ENCODE assay signal across 27 cellular contexts in genomic region chr17:19287651-19288050, GRCh38. TPM values are rescaled to one million over a fixed set of nuclear protein-coding genes. Genes with fewer than 3 reads are reported as not detected.
DNase-seq lines count a peak whose midpoint lies in the region; ATAC-seq and TF ChIP-seq lines count a peak whose summit lies in the region.
"Had no signal": no experiment of that assay in that cellular context is flagged by ENCODE, and none has a peak within 500 bp of the region (broad histone marks: within the 10 kb centered on the region; RNA-seq: fewer than 3 reads in every experiment).

No MANE protein-coding gene starts in this region.

- H3K36me3 ChIP-seq in Caco-2 (ENCODE audit: control insufficient read depth, insufficient read depth, low read length) (peaks cover 2% of the 10 kb centered on the region), parathyroid adenoma (ENCODE audit: control insufficient read depth, insufficient read depth, low read length) (no peaks in the 10 kb centered on the region)
- H3K36me3 ChIP-seq: BLaER1, uterus had no signal

- no TSS peak for BruUV-seq in Caco-2 (replicated peaks; lab: Mats Ljungman, UMichigan)

- H3K4me3 Mint-ChIP-seq in Caco-2 (ENCODE audit: unreplicated experiment): no peak overlapping the region
- no peak overlapping the region for H3K4me3 Mint-ChIP-seq in dendritic cell treated with granulocyte-macrophage colony-stimulating factor and Interleukin-4, amounts not matched to agents 40 ng/mL and 50 ng/mL, for 4 days
- H3K4me3 Mint-ChIP-seq: activated CD4-positive, alpha-beta T cell treated with anti-CD3 and anti-CD28 coated beads for 36 hours; memory B cell had no signal

- no peaks in the 10 kb centered on the region for H3K9me3 ChIP-seq in Caco-2
- H3K9me3 ChIP-seq in parathyroid adenoma (ENCODE audit: control insufficient read depth, low read length): no peaks in the 10 kb centered on the region
- H3K9me3 ChIP-seq: BLaER1, uterus had no signal

- peaks cover 19% of the 10 kb centered on the region for H3K79me2 ChIP-seq in parathyroid adenoma

- H3K27me3 ChIP-seq in Caco-2 (replicated peaks; ENCODE audit: control insufficient read depth, insufficient read depth, low read length) (no peaks in the 10 kb centered on the region), parathyroid adenoma (ENCODE audit: control insufficient read depth, insufficient read depth, low read length) (no peaks in the 10 kb centered on the region)
- H3K27me3 ChIP-seq: brain microvascular endothelial cell, uterus had no signal

- peak overlapping the region; percentile 64 for H3K27ac ChIP-seq in parathyroid adenoma
- H3K27ac ChIP-seq: BLaER1, brain microvascular endothelial cell, skin epidermis, uterus had no signal

- H3K27me3 Mint-ChIP-seq in Caco-2 (ENCODE audit: insufficient read depth, unreplicated experiment): no peaks in the 10 kb centered on the region
- peaks cover 70% of the 10 kb centered on the region for H3K27me3 Mint-ChIP-seq in dendritic cell treated with granulocyte-macrophage colony-stimulating factor and Interleukin-4, amounts not matched to agents 40 ng/mL and 50 ng/mL, for 4 days
- H3K27me3 Mint-ChIP-seq: memory B cell had no signal

- DNase-seq in Caco-2: no peak
- peak; percentile 61 for DNase-seq in NCI-H524 treated with DMSO at 0.1 percent for 48 hours (lab: John Stamatoyannopoulos, UW)
- no peak for DNase-seq in NAMALWA (ENCODE audit: low spot score)
- no peak for DNase-seq in NCI-H2081 (lab: John Stamatoyannopoulos, UW)
- DNase-seq in NCI-H146 treated with DMSO at 0.1 percent for 48 hours (lab: John Stamatoyannopoulos, UW; ENCODE audit: unreplicated experiment): no peak
- DNase-seq: ACHN; activated CD4-positive, alpha-beta T cell treated with anti-CD3 and anti-CD28 coated beads for 36 hours; activated gamma-delta T cell treated with Interleukin-2 at 50 U/mL for 16 hours; brain microvascular endothelial cell; cortex of kidney; DND-41; Kasumi-1; NCI-H1048; NCI-H2029; NCI-H446 treated with DMSO at 0.1 percent for 48 hours; NK-92 treated with Interleukin-12 subunit alpha and Interleukin-12 subunit beta, amount 100 ng/mL, for 24 hours; nucleus accumbens; stimulated activated CD4-positive, alpha-beta T cell treated with anti-CD3 and anti-CD28 coated beads, Interleukin-1b, Interleukin-23, amount 100 ng/mL, for 48 hours; uterus had no signal

- POLR2A ChIA-PET in Caco-2 (lab: Charles Lee): no interaction called here

- H3K4me3 ChIP-seq in Caco-2 (ENCODE audit: low read depth, low read length) (no peak overlapping the region), parathyroid adenoma (ENCODE audit: low read depth, low read length) (no peak overlapping the region)
- H3K4me3 ChIP-seq: BLaER1, GM12878, skin epidermis, uterus had no signal

- TF ChIP-seq CTCF in Caco-2 (IDR thresholded peaks at IDR 0.05; ENCODE audit: insufficient read depth in 1 of 2, low read depth in 1 of 2, low read length in 1 of 2, severe bottlenecking in 1 of 2, unreplicated experiment in 1 of 2) (no peak), parathyroid adenoma (IDR thresholded peaks at IDR 0.05) (no peak)

- H3K36me3 Mint-ChIP-seq in Caco-2 (ENCODE audit: insufficient read depth, unreplicated experiment): peaks cover 28% of the 10 kb centered on the region
- H3K36me3 Mint-ChIP-seq in dendritic cell treated with granulocyte-macrophage colony-stimulating factor and Interleukin-4, amounts not matched to agents 40 ng/mL and 50 ng/mL, for 4 days (ENCODE audit: low read depth): peaks cover 49% of the 10 kb centered on the region

- CTCF ChIA-PET in Caco-2 (lab: Charles Lee): no interaction called here

- H3K27ac Mint-ChIP-seq in Caco-2 (ENCODE audit: unreplicated experiment): peak overlapping the region; percentile 90
- H3K27ac Mint-ChIP-seq in dendritic cell treated with granulocyte-macrophage colony-stimulating factor and Interleukin-4, amounts not matched to agents 40 ng/mL and 50 ng/mL, for 4 days: peak overlapping the region; percentile 84
- H3K27ac Mint-ChIP-seq: activated CD4-positive, alpha-beta T cell treated with anti-CD3 and anti-CD28 coated beads for 36 hours; memory B cell had no signal

- no peaks in the 10 kb centered on the region for H3K9me3 Mint-ChIP-seq in Caco-2 (ENCODE audit: unreplicated experiment)
- H3K9me3 Mint-ChIP-seq in dendritic cell treated with granulocyte-macrophage colony-stimulating factor and Interleukin-4, amounts not matched to agents 40 ng/mL and 50 ng/mL, for 4 days: no peaks in the 10 kb centered on the region
- H3K9me3 Mint-ChIP-seq: memory B cell had no signal

- peaks cover 15% of the 10 kb centered on the region for H3K4me1 ChIP-seq in Caco-2
- H3K4me1 ChIP-seq in parathyroid adenoma: peaks cover 65% of the 10 kb centered on the region

- H3K4me1 Mint-ChIP-seq in Caco-2 (ENCODE audit: low read depth, unreplicated experiment): peaks cover 28% of the 10 kb centered on the region
- peaks cover 100% of the 10 kb centered on the region for H3K4me1 Mint-ChIP-seq in dendritic cell treated with granulocyte-macrophage colony-stimulating factor and Interleukin-4, amounts not matched to agents 40 ng/mL and 50 ng/mL, for 4 days (ENCODE audit: low read depth)

- intact Hi-C loops in Caco-2 (cut with micrococcal nuclease; ENCODE audit: unreplicated experiment): no loop called here
- intact Hi-C loops in dendritic cell treated with granulocyte-macrophage colony-stimulating factor and Interleukin-4, amounts not matched to agents 40 ng/mL and 50 ng/mL, for 4 days (cut with micrococcal nuclease): no loop called here

- no peak overlapping the region for H3K9ac ChIP-seq in parathyroid adenoma
- H3K9ac ChIP-seq: BLaER1 had no signal

- H3K4me2 ChIP-seq in parathyroid adenoma (ENCODE audit: low read length): no peak overlapping the region
- H3K4me2 ChIP-seq: BLaER1 had no signal

- ATAC-seq in GM21576 (IDR thresholded peaks at IDR 0.05; ENCODE audit: unreplicated experiment): no peak
- ATAC-seq: activated CD4-positive, alpha-beta T cell treated with anti-CD3 and anti-CD28 coated beads for 36 hours; GM12878; Panc1 had no signal

- no peak overlapping the region for H2AFZ ChIP-seq in parathyroid adenoma

RNA-seq across cellular contexts. Expression of gene EPN2, which starts 50.5 kb away (rescaled TPM):
- 32.8 and 35.6 TPM in 2 replicates for total RNA-seq in Caco-2 (2022)
